ENCODE assay signal across 8 cellular contexts in the genomic region with DNA sequence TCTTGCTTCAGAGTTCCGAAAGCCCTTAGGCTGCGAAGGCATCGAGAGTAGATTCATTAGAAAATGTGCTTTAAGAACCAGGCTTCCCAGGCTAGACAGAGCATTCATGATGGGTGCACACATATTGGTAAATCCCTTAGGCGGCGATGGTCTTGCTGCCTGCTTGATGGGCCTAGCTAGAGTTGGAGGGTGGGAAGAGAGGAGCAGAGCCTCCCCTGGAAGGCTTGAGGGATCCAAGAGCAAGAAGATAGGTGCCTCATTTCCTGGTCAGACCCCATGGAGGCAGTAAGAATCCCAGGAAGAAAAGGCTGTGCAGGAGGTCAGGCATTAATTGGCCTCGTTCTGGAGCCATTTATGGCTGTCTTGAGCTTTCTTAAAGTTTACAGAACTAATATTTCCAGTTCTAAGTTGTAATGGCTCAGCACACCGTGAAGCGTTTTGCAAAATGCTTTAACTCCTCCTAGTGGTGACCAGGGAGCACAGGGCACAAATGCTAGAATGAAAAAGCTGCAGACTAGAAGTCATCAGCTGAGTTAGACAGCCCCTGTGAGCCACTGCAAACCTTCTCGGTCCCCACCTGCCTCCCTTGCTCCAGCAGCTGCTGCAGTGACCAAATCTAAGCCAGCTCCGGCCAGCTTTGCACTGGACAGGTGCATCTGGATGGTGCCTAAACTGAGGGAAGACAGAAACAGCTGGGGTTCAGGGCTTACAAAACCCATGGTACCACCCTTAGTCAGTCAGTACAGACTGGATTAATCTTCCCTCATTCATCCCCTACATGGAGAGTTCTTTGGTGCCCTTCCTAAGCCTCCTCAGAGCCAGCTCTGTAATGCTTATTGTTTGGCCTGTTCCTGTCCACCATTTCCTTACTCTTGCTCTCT. TPM values are rescaled to one million over a fixed set of nuclear protein-coding genes. Genes with fewer than 3 reads are reported as not detected.
A peak's percentile ranks its signal among the peaks of the same experiment; 100 is the strongest.
DNase-seq lines count a peak whose midpoint lies in the region; ATAC-seq and TF ChIP-seq lines count a peak whose summit lies in the region.

No MANE protein-coding gene starts in this region.

- no peaks in the 10 kb centered on the region for H3K36me3 Mint-ChIP-seq in effector memory CD8-positive, alpha-beta T cell (ENCODE audit: insufficient read depth)

- H3K9me3 Mint-ChIP-seq in effector memory CD8-positive, alpha-beta T cell: no peaks in the 10 kb centered on the region

- no peak for TF ChIP-seq EP300 in suprapubic skin (IDR thresholded peaks at IDR 0.05)

- H3K27ac Mint-ChIP-seq in effector memory CD8-positive, alpha-beta T cell: no peak overlapping the region

- H3K27ac ChIP-seq in DOHH2 (ENCODE audit: low read depth, low read length) (no peak overlapping the region), suprapubic skin (no peak overlapping the region)

- peaks cover 0 to 4% of the 10 kb centered on the region in 2 donors for H3K4me1 Mint-ChIP-seq in effector memory CD8-positive, alpha-beta T cell (ENCODE audit: low read depth in 2 of 2)

- no peaks in the 10 kb centered on the region for H3K9me2 ChIP-seq in DOHH2 (replicated peaks; ENCODE audit: control insufficient read depth, low read length)

- no peak overlapping the region for H3K4me3 Mint-ChIP-seq in effector memory CD8-positive, alpha-beta T cell

- H3K36me3 ChIP-seq in DOHH2 (ENCODE audit: control insufficient read depth, low read length) (no peaks in the 10 kb centered on the region), mucosa of descending colon (ENCODE audit: low read depth) (no peaks in the 10 kb centered on the region), suprapubic skin (no peaks in the 10 kb centered on the region)

- peak; percentile 37 for DNase-seq in RKO (ENCODE audit: low spot score)
- peak; percentile 27 for DNase-seq in epidermal melanocyte (ENCODE audit: insufficient read length, low spot score)
- DNase-seq in mucosa of descending colon: peak in 1 of 3 donors; percentile 4
- no peak for DNase-seq in suprapubic skin (ENCODE audit: low spot score in 2 of 2)
- no peak for DNase-seq in effector memory CD8-positive, alpha-beta T cell

- intact Hi-C loops in mucosa of descending colon (cut with DNase I, micrococcal nuclease): no loop called here

- no peak overlapping the region for H3K4me2 ChIP-seq in DOHH2 (ENCODE audit: low read length)

- 55% methylated on average over 10 of the region's 10 CpGs for WGBS in suprapubic skin

- TF ChIP-seq CTCF in DOHH2 (IDR thresholded peaks at IDR 0.05; ENCODE audit: low read depth, low read length, poor library complexity, severe bottlenecking) (peak; percentile 56), mucosa of descending colon (IDR thresholded peaks at IDR 0.05) (no peak), suprapubic skin (IDR thresholded peaks at IDR 0.05) (peak in 1 of 2 donors; percentile 69)

- H3K9me3 ChIP-seq in DOHH2 (ENCODE audit: control insufficient read depth, insufficient read depth, low read length): no peaks in the 10 kb centered on the region
- H3K9me3 ChIP-seq in mucosa of descending colon: no peaks in the 10 kb centered on the region
- H3K9me3 ChIP-seq in suprapubic skin: no peaks in the 10 kb centered on the region

- H3K27me3 ChIP-seq in DOHH2 (ENCODE audit: control insufficient read depth, low read length) (no peaks in the 10 kb centered on the region), suprapubic skin (no peaks in the 10 kb centered on the region)

- H3K4me1 ChIP-seq in DOHH2 (ENCODE audit: control insufficient read depth, low read length) (no peaks in the 10 kb centered on the region), mucosa of descending colon (ENCODE audit: low read depth) (no peaks in the 10 kb centered on the region), suprapubic skin (peaks cover 6% of the 10 kb centered on the region)

- ATAC-seq in GM19397 (IDR thresholded peaks at IDR 0.05; ENCODE audit: unreplicated experiment) (peak; percentile 70), HG03571 (IDR thresholded peaks at IDR 0.05; ENCODE audit: unreplicated experiment) (peak; percentile 84), mucosa of descending colon (peak; percentile 52)
- no peak for ATAC-seq in effector memory CD8-positive, alpha-beta T cell (replicated peaks)

- H3K79me2 ChIP-seq in DOHH2 (ENCODE audit: control insufficient read depth, low read length): no peaks in the 10 kb centered on the region

- H3K4me3 ChIP-seq in DOHH2 (ENCODE audit: low read length): no peak overlapping the region
- H3K4me3 ChIP-seq in mucosa of descending colon: no peak overlapping the region
- no peak overlapping the region for H3K4me3 ChIP-seq in suprapubic skin

- no peak for TF ChIP-seq POLR2A in suprapubic skin (IDR thresholded peaks at IDR 0.05)

- no peaks in the 10 kb centered on the region for H4K20me1 ChIP-seq in DOHH2 (ENCODE audit: control insufficient read depth, insufficient read depth, low read depth, low read length)

- H3F3A ChIP-seq in DOHH2 (ENCODE audit: control insufficient read depth, insufficient read depth): no peaks in the 10 kb centered on the region

- peaks cover 6 to 18% of the 10 kb centered on the region in 2 donors for H3K27me3 Mint-ChIP-seq in effector memory CD8-positive, alpha-beta T cell

RNA-seq across cellular contexts. Expression of gene SLC45A2, which starts 14.7 kb away (rescaled TPM):
- total RNA-seq in mucosa of descending colon (1 to 10 TPM in 2 of 3 donors, under 1 TPM in 1; 0.28 to 1.2 (median 1.0) TPM), suprapubic skin (1 to 10 TPM; 1.2 to 7.6 (median 1.9) TPM)

RNA-seq across cellular contexts. Expression of gene RXFP3, which starts 33.6 kb away (rescaled TPM):
- total RNA-seq in mucosa of descending colon: not detected
- total RNA-seq in suprapubic skin: not detected

RNA-seq across cellular contexts. Expression of gene AMACR, which starts 38.0 kb away (rescaled TPM):
- total RNA-seq in mucosa of descending colon (100 to 1,000 TPM in 1 of 3 donors, 10 to 100 TPM in 2; 36.3 to 111 (median 75.3) TPM), suprapubic skin (10 to 100 TPM in 3 of 4 donors, 1 to 10 TPM in 1; 9.1 to 14.3 (median 11.5) TPM)

Comparison
In these comparisons a context has a peak if more than half of its experiments do, and no peak if none do; other contexts are left out.
1. DNase-seq: peak in RKO (single experiment) and epidermal melanocyte (single experiment); none in suprapubic skin (0 of 2) and effector memory CD8-positive, alpha-beta T cell (0 of 3).